ENCODE assay signal across 8 cellular contexts in the genomic region with DNA sequence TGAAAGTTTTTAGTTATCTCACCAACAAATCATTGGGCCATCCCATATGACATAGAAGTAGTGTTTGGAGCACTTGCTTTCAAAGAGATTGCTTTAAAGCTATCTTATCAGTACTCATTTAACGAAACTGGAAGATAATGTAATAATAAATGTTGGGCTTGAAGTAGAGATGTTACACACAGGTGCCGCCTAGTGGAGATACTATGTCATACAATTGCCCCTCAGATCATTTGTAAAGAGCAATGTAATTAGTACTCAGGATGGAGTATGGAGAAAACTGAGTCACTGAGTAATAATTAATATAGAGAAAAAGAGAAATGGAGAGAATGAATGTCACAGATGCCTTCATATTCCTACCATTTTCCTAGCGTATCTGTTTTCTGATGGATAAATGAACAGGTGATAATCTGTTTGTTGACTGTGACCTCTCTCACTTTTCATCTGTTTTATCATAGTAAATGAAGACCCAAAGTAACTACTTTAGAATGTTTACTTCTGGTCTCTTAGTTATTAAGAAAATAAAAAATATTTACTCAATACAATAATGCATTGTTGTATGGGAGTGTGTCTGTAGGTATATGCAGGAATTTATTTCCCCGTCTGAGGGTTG.
DNase-seq lines count a peak whose midpoint lies in the region; ATAC-seq, FAIRE-seq and TF ChIP-seq lines count a peak whose summit lies in the region.

No MANE protein-coding gene starts in this region.

- ATAC-seq in DND-41 (ENCODE audit: insufficient read depth, low read depth) (peak; percentile 72), GM12878 (peak; percentile 77), HG03342 (IDR thresholded peaks at IDR 0.05; ENCODE audit: unreplicated experiment) (no peak), GM19395 (IDR thresholded peaks at IDR 0.05; ENCODE audit: unreplicated experiment) (no peak)

- POLR2A ChIA-PET in OCI-LY7 (lab: Charles Lee) = no interaction called here
- POLR2A ChIA-PET in GM12878 (lab: Charles Lee) = no interaction called here

- H3K27me3 ChIP-seq in DND-41 (ENCODE audit: insufficient read depth, low read length, poor library complexity) = no peaks in the 10 kb centered on the region
- no peaks in the 10 kb centered on the region for H3K27me3 ChIP-seq in GM12878 (replicated peaks in 1 of 2; ENCODE audit: control insufficient read depth in 2 of 2, insufficient read depth in 2 of 2, low read length in 1 of 2)

- 25% methylated on average over 4 of the region's 4 CpGs for WGBS in GM12878 (ENCODE audit: insufficient coverage, insufficient replicate concordance, low lambda C conversion rate, missing lambda C conversion rate)

- no TSS peak for BruUV-seq in OCI-LY7 (replicated peaks; lab: Mats Ljungman, UMichigan)
- BruUV-seq in GM12878 (replicated peaks; lab: Mats Ljungman, UMichigan) = no TSS peak

- CTCF ChIA-PET in OCI-LY7 (lab: Charles Lee; ENCODE audit: unreplicated experiment) (no interaction called here), GM12878 (lab: Yijun Ruan, JAX) (interaction anchor here (0.6 to 3.4 kb wide), 34 partner anchors 9 to 405 kb away, joined by 3 to 38 read pairs (median 3); no protein-coding TSS in a partner anchor)

- FAIRE-seq in HTR-8/SVneo (lab: Jason Lieb, UNC) (peak; percentile 67), GM12878 (lab: Jason Lieb, UNC) (peak; percentile 52), islet of Langerhans (lab: Jason Lieb, UNC) (peak; percentile 81)

- no peaks in the 10 kb centered on the region for H3K79me2 ChIP-seq in DND-41 (ENCODE audit: insufficient read depth, low read length)
- no peaks in the 10 kb centered on the region for H3K79me2 ChIP-seq in OCI-LY7 (ENCODE audit: insufficient read depth, low read depth, low read length)
- no peaks in the 10 kb centered on the region for H3K79me2 ChIP-seq in GM12878 (ENCODE audit: control insufficient read depth, insufficient read depth, low read length)

- H3K36me3 ChIP-seq in DND-41 (ENCODE audit: insufficient read depth, low read length) (no peaks in the 10 kb centered on the region), OCI-LY7 (ENCODE audit: insufficient read depth, low read length) (no peaks in the 10 kb centered on the region), GM12878 (ENCODE audit: control insufficient read depth in 2 of 2, insufficient read depth in 2 of 2, low read length in 1 of 2) (no peaks in the 10 kb centered on the region)

- H3K4me1 ChIP-seq in DND-41 (ENCODE audit: insufficient read depth, low read length) (no peaks in the 10 kb centered on the region), OCI-LY7 (ENCODE audit: insufficient read depth, low read length, poor library complexity, severe bottlenecking) (no peaks in the 10 kb centered on the region), GM12878 (ENCODE audit: control insufficient read depth, insufficient read depth, low read length) (no peaks in the 10 kb centered on the region)

- H3K4me2 ChIP-seq in DND-41 (ENCODE audit: insufficient read depth, low read length) (no peak overlapping the region), OCI-LY7 (ENCODE audit: low read length) (no peak overlapping the region), GM12878 (ENCODE audit: control insufficient read depth, insufficient read depth) (no peak overlapping the region)

- no peaks in the 10 kb centered on the region for H3K9me2 ChIP-seq in OCI-LY7 (ENCODE audit: insufficient read depth, low read length)

- intact Hi-C loops in OCI-LY7 (cut with micrococcal nuclease; ENCODE audit: unreplicated experiment) (loop anchor here (1.0 to 5.0 kb wide), 4 partner anchors 90 to 405 kb away; partner anchors contain the start of gene SSH2), GM12878 (cut with micrococcal nuclease; ENCODE audit: unreplicated experiment) (loop anchor here (1.0 to 5.0 kb wide), 3 partner anchors 90 to 440 kb away; partner anchors contain the start of gene SSH2)

- DNase-seq in DND-41 = peak; percentile 48
- DNase-seq in HTR-8/SVneo (ENCODE audit: insufficient read length, low spot score) = peak; percentile 46
- DNase-seq in OCI-LY7 (ENCODE audit: low spot score) = peak; percentile 67
- no peak for DNase-seq in GM12878 (ENCODE audit: low read depth, low spot score)
- peak; percentile 3 for DNase-seq in stimulated activated naive CD4-positive, alpha-beta T cell treated with Interleukin-2 at 50 U/mL for 16 hours (lab: John Stamatoyannopoulos, UW)

- in situ Hi-C loops in GM12878 (cut with MboI) = no loop called here

- no peak for TF ChIP-seq POLR2A in GM12878 (IDR thresholded peaks at IDR 0.05; ENCODE audit: low read depth, low read length)

- no peaks in the 10 kb centered on the region for H4K20me1 ChIP-seq in DND-41 (ENCODE audit: insufficient read depth, low read length)
- H4K20me1 ChIP-seq in OCI-LY7 (ENCODE audit: insufficient read depth, low read length) = no peaks in the 10 kb centered on the region
- H4K20me1 ChIP-seq in GM12878 (ENCODE audit: control insufficient read depth, insufficient read depth) = no peaks in the 10 kb centered on the region

- TF ChIP-seq CTCF in DND-41 (IDR thresholded peaks at IDR 0.05; ENCODE audit: borderline replicate concordance, extremely low read depth, low read length, poor library complexity, severe bottlenecking) = peak; percentile 90
- peak; percentile 99 for TF ChIP-seq CTCF in OCI-LY7 (conservative IDR thresholded peaks at IDR 0.05; ENCODE audit: low read length)
- TF ChIP-seq CTCF in GM12878 (IDR thresholded peaks at IDR 0.05 in 2 of 3, conservative IDR thresholded peaks at IDR 0.05 in 1 of 3; ENCODE audit: control insufficient read depth in 2 of 3, extremely low read depth in 1 of 3, insufficient read depth in 1 of 3, low read depth in 3 of 3, low read length in 3 of 3) = peak; percentile 71 to 75 (median 75)

- SMC1A ChIA-PET in GM12878 (lab: Charles Lee; ENCODE audit: uncharacterized antibody, unreplicated experiment) = interaction anchor here (0.7 to 4.1 kb wide), 16 partner anchors 8 to 442 kb away, joined by 3 to 53 read pairs (median 4); partner anchors contain the start of gene SSH2

- no peak overlapping the region for H3K9ac ChIP-seq in DND-41 (ENCODE audit: low read depth, low read length)
- H3K9ac ChIP-seq in GM12878 (ENCODE audit: control insufficient read depth, insufficient read depth, low read length) = no peak overlapping the region

- H3K4me3 ChIP-seq in DND-41 (ENCODE audit: low read depth in 1 of 2, low read length in 2 of 2) (no peak overlapping the region), OCI-LY7 (ENCODE audit: low read depth, low read length, poor library complexity, severe bottlenecking) (no peak overlapping the region), GM12878 (no peak overlapping the region)

- H3K27ac ChIP-seq in DND-41 (ENCODE audit: low read length) (no peak overlapping the region), OCI-LY7 (ENCODE audit: low read depth, low read length, poor library complexity, severe bottlenecking) (no peak overlapping the region), GM12878 (ENCODE audit: control insufficient read depth, insufficient read depth) (no peak overlapping the region)

- H2AFZ ChIP-seq in DND-41 (ENCODE audit: low read depth, low read length) (no peak overlapping the region), OCI-LY7 (ENCODE audit: low read length) (no peak overlapping the region), GM12878 (ENCODE audit: control insufficient read depth, low read depth, low read length) (peak overlapping the region; percentile 41)

- TF ChIP-seq RAD21 in GM12878 (IDR thresholded peaks at IDR 0.05; ENCODE audit: insufficient read depth, low read depth, low read length) = peak; percentile 82

- RAD21 ChIA-PET in GM12878 (lab: Charles Lee; ENCODE audit: unreplicated experiment) = interaction anchor here (0.7 to 1.5 kb wide), 15 partner anchors 7 to 218 kb away, joined by 3 to 14 read pairs (median 3); partner anchors contain the start of gene SSH2

- no peak for TF ChIP-seq EP300 in GM12878 (IDR thresholded peaks at IDR 0.05; ENCODE audit: borderline replicate concordance in 1 of 2, control insufficient read depth in 1 of 2, low read depth in 2 of 2, low read length in 2 of 2)

- no peaks in the 10 kb centered on the region for H3K9me3 ChIP-seq in DND-41 (ENCODE audit: insufficient read depth, low read length, severe bottlenecking)
- H3K9me3 ChIP-seq in OCI-LY7 (ENCODE audit: low read length) = no peaks in the 10 kb centered on the region
- H3K9me3 ChIP-seq in GM12878 (replicated peaks; ENCODE audit: control insufficient read depth, insufficient read depth, low read length) = no peaks in the 10 kb centered on the region

TF ChIP-seq in GM12878, 131 proteins besides CTCF, POLR2A, EP300 and RAD21:
- no peak for TF ChIP-seq PAX8 (IDR thresholded peaks at IDR 0.05)
- peak; percentile 37; the same call in 1 of the 2 replicates for TF ChIP-seq ZNF24 (IDR thresholded peaks at IDR 0.05)
- 0 out of 2 replicates have a peak, but pooled peaks have one; percentile 21 for TF ChIP-seq BACH1 (IDR thresholded peaks at IDR 0.05; ENCODE audit: borderline replicate concordance)
- TF ChIP-seq E2F8 (IDR thresholded peaks at IDR 0.05; ENCODE audit: low read depth, partially characterized antibody) = no peak
- TF ChIP-seq SMC3 (IDR thresholded peaks at IDR 0.05; ENCODE audit: borderline replicate concordance, low read length) = peak; percentile 76; the same call in 1 of the 2 replicates
TF ChIP-seq in GM12878: peak in this region for 3.

Comparison
In these comparisons a context has a peak if more than half of its experiments do, and no peak if none do; other contexts are left out.
1. ATAC-seq: peak in DND-41 (single experiment) and GM12878 (single experiment); none in HG03342 (single experiment) and GM19395 (single experiment).
2. Peak in every context shown above with its lines, with median percentiles within 50 percentile points of each other: CTCF ChIP-seq.